Comparison of ENCODE assay signal across 8 cellular contexts in genomic region chrX:324664-325063, GRCh38. TPM values are rescaled to one million over a fixed set of nuclear protein-coding genes. Genes with fewer than 3 reads are reported as not detected.
A peak's percentile ranks its signal among the peaks of the same experiment; 100 is the strongest.
DNase-seq lines count a peak whose midpoint lies in the region; ATAC-seq and TF ChIP-seq lines count a peak whose summit lies in the region.
"Not testable (repeated sequence)": the region's sequence is repeated elsewhere in the genome, so short reads cannot be mapped to it uniquely, and the experiment has no call there.

No MANE protein-coding gene starts in this region.

- POLR2A ChIA-PET in activated CD4-positive, alpha-beta T cell treated with anti-CD3 and anti-CD28 coated beads, Interleukin-2, amount 10 ng/mL, durations not matched to agents 7 days and 5 days (lab: Charles Lee) = not testable (repeated sequence)

- intact Hi-C loops in Right ventricle myocardium inferior (cut with DNase I); left lung (cut with DNase I): not testable (repeated sequence)

- H3K4me1 ChIP-seq in left lung (peaks cover 7 to 18% of the 10 kb centered on the region in 2 donors), osteoblast (ENCODE audit: insufficient read depth, low read length) (peaks cover 11% of the 10 kb centered on the region), suprapubic skin (peaks cover 18% of the 10 kb centered on the region)

- not testable (repeated sequence) for ATAC-seq in Right ventricle myocardium inferior, left lung

- H3K27ac Mint-ChIP-seq in activated CD4-positive, alpha-beta T cell treated with anti-CD3 and anti-CD28 coated beads, Interleukin-2, amount 10 ng/mL, durations not matched to agents 7 days and 5 days = peak overlapping the region; percentile 69
- peak overlapping the region in 3 of 5 experiments; percentile 63 to 85 (median 74) for H3K27ac Mint-ChIP-seq in brain

- H3K27ac ChIP-seq in left lung; osteoblast (ENCODE audit: low read depth, low read length); suprapubic skin: not testable (repeated sequence)

- not testable (repeated sequence) for H2AFZ ChIP-seq in osteoblast (ENCODE audit: low read length)

- CTCF ChIA-PET in activated CD4-positive, alpha-beta T cell treated with anti-CD3 and anti-CD28 coated beads, Interleukin-2, amount 10 ng/mL, durations not matched to agents 7 days and 5 days (lab: Charles Lee) = not testable (repeated sequence)

- not testable (repeated sequence) for TF ChIP-seq POLR2A in suprapubic skin (IDR thresholded peaks at IDR 0.05)

- not testable (repeated sequence) for H3K9me3 Mint-ChIP-seq in activated CD4-positive, alpha-beta T cell treated with anti-CD3 and anti-CD28 coated beads, Interleukin-2, amount 10 ng/mL, durations not matched to agents 7 days and 5 days; brain

- not testable (repeated sequence) for H3K36me3 Mint-ChIP-seq in activated CD4-positive, alpha-beta T cell treated with anti-CD3 and anti-CD28 coated beads, Interleukin-2, amount 10 ng/mL, durations not matched to agents 7 days and 5 days (ENCODE audit: low read depth); brain

- not testable (repeated sequence) for H3K4me3 ChIP-seq in AG10803 (ENCODE audit: low read length); left lung; osteoblast (ENCODE audit: insufficient read depth, low read length); suprapubic skin

- H3K36me3 ChIP-seq in left lung; osteoblast (ENCODE audit: insufficient read depth, low read length); suprapubic skin: not testable (repeated sequence)

- H3K4me2 ChIP-seq in osteoblast (ENCODE audit: insufficient read depth, low read length) = not testable (repeated sequence)

- not testable (repeated sequence) for H4K20me1 ChIP-seq in osteoblast (ENCODE audit: insufficient read depth, low read length)

- H3K27me3 Mint-ChIP-seq in activated CD4-positive, alpha-beta T cell treated with anti-CD3 and anti-CD28 coated beads, Interleukin-2, amount 10 ng/mL, durations not matched to agents 7 days and 5 days; brain: not testable (repeated sequence)

- in situ Hi-C loops in KBM-7 (cut with MboI; ENCODE audit: low pct_unique_long_range_greater_than_20kb, low sequenced_read_pairs) = not testable (repeated sequence)

- not testable (repeated sequence) for H3K9me3 ChIP-seq in left lung; osteoblast (ENCODE audit: low read depth, low read length); suprapubic skin

- H3K4me1 Mint-ChIP-seq in activated CD4-positive, alpha-beta T cell treated with anti-CD3 and anti-CD28 coated beads, Interleukin-2, amount 10 ng/mL, durations not matched to agents 7 days and 5 days = peaks cover 38% of the 10 kb centered on the region
- H3K4me1 Mint-ChIP-seq in brain = peaks cover 35% of the 10 kb centered on the region

- 76% methylated on average over 14 of the region's 14 CpGs for WGBS in suprapubic skin

- peak; percentile 26 for DNase-seq in AG10803 (ENCODE audit: low read depth)
- DNase-seq in KBM-7 = peak; percentile 60
- peak; percentile 60 for DNase-seq in activated CD4-positive, alpha-beta T cell treated with anti-CD3 and anti-CD28 coated beads, Interleukin-2, amount 10 ng/mL, durations not matched to agents 7 days and 5 days
- peak; percentile 7 for DNase-seq in Right ventricle myocardium inferior (ENCODE audit: missing footprints)
- DNase-seq in left lung = peak; percentile 14 to 41
- not testable (repeated sequence) for DNase-seq in osteoblast (ENCODE audit: insufficient read length, low spot score, missing footprints)
- peak; percentile 41 to 60 for DNase-seq in suprapubic skin (ENCODE audit: low spot score in 2 of 2)

- peaks cover 0 to 10% of the 10 kb centered on the region in 2 donors for H3K27me3 ChIP-seq in left lung
- H3K27me3 ChIP-seq in osteoblast (ENCODE audit: insufficient read depth, low read length); suprapubic skin: not testable (repeated sequence)

- not testable (repeated sequence) for H3K79me2 ChIP-seq in osteoblast (ENCODE audit: insufficient read depth, low read length)

- TF ChIP-seq CTCF in AG10803 (conservative IDR thresholded peaks at IDR 0.05; ENCODE audit: low read length) (peak; percentile 30), osteoblast (IDR thresholded peaks at IDR 0.05; ENCODE audit: extremely low read depth, low read depth, low read length) (peak; percentile 7)
- not testable (repeated sequence) for TF ChIP-seq CTCF in brain (conservative IDR thresholded peaks at IDR 0.05); left lung (IDR thresholded peaks at IDR 0.05); suprapubic skin (IDR thresholded peaks at IDR 0.05)

- TF ChIP-seq EP300 in suprapubic skin (IDR thresholded peaks at IDR 0.05) = not testable (repeated sequence)

- H3K4me3 Mint-ChIP-seq in activated CD4-positive, alpha-beta T cell treated with anti-CD3 and anti-CD28 coated beads, Interleukin-2, amount 10 ng/mL, durations not matched to agents 7 days and 5 days = not testable (repeated sequence)
- H3K4me3 Mint-ChIP-seq in brain = peak overlapping the region in 1 of 5 experiments; percentile 57

RNA-seq across cellular contexts. Expression of gene GTPBP6, which starts 6.1 kb away (rescaled TPM):
- 10 to 100 TPM; 48.5 to 52.1 TPM for total RNA-seq in activated CD4-positive, alpha-beta T cell treated with anti-CD3 and anti-CD28 coated beads, Interleukin-2, amount 10 ng/mL, durations not matched to agents 7 days and 5 days
- polyA plus RNA-seq in brain (ENCODE audit: insufficient read depth, low read depth, low replicate concordance) = 33.5 TPM
- total RNA-seq in Right ventricle myocardium inferior = 51.4 TPM
- total RNA-seq in left lung = 10 to 100 TPM; 41.0 to 57.8 TPM
- total RNA-seq in osteoblast = 34.2 and 34.4 TPM in 2 replicates
- 10 to 100 TPM; 29.7 to 36.4 (median 34.3) TPM for total RNA-seq in suprapubic skin

RNA-seq across cellular contexts. Expression of gene PLCXD1, which starts 43.5 kb away (rescaled TPM):
- 10 to 100 TPM; 60.1 to 63.4 TPM for total RNA-seq in activated CD4-positive, alpha-beta T cell treated with anti-CD3 and anti-CD28 coated beads, Interleukin-2, amount 10 ng/mL, durations not matched to agents 7 days and 5 days
- 9.3 TPM for polyA plus RNA-seq in brain (ENCODE audit: insufficient read depth, low read depth, low replicate concordance)
- total RNA-seq in Right ventricle myocardium inferior = 6.1 TPM
- 10 to 100 TPM; 17.0 to 17.8 TPM for total RNA-seq in left lung
- total RNA-seq in osteoblast = 3.3 and 4.1 TPM in 2 replicates
- total RNA-seq in suprapubic skin = 10 to 100 TPM; 22.4 to 78.3 (median 54.2) TPM
